In the genomic region with DNA sequence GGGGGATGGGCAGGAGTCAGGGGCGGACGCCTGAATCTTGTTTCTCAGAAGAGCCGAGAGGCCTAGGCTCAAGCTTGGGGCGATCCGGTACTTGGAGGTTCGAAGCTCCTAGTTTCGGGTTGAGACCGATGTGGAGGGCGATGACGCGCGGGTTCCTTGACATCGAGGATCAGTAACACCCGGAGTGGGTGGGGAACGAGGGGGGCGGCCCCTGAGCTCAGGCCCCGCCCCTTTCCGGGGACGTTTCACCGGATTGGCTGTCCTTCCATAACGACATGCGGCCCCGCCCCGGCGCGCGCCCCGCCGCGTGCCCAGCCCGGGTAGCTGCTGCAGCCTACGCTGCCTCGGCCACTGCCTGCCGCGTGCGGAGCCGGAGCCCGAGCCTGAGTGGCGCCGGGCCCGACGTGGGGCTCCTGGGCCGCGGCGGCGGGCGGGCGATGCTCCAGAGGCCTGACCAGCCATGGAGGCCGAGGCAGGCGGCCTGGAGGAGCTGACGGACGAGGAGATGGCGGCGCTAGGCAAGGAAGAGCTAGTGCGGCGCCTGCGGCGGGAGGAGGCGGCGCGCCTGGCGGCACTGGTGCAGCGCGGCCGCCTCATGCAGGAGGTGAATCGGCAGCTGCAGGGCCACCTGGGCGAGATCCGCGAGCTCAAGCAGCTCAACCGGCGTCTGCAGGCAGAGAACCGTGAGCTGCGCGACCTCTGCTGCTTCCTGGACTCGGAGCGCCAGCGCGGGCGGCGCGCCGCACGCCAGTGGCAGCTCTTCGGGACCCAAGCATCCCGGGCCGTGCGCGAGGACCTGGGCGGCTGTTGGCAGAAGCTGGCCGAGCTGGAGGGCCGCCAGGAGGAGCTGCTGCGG, we compare ENCODE assay signal across 8 cellular contexts. TPM values are rescaled to one million over a fixed set of nuclear protein-coding genes. Genes with fewer than 3 reads are reported as not detected.
A peak's percentile ranks its signal among the peaks of the same experiment; 100 is the strongest.
DNase-seq lines count a peak whose midpoint lies in the region; ATAC-seq and TF ChIP-seq lines count a peak whose summit lies in the region.

TSS of gene CCDC85B (plus strand) at position 350 of the 856 bp plus-strand sequence. CDS start at position 461, 111 bp downstream.

- TF ChIP-seq POLR2A in uterus (IDR thresholded peaks at IDR 0.05) = peak; percentile 97 to 99

- under 1% methylated on average over 92 of the region's 92 CpGs for WGBS in right cardiac atrium

- no peaks in the 10 kb centered on the region for H3K9me3 ChIP-seq in ascending aorta
- no peaks in the 10 kb centered on the region for H3K9me3 ChIP-seq in right cardiac atrium (ENCODE audit: control insufficient read depth, low read length)
- H3K9me3 ChIP-seq in uterus = no peaks in the 10 kb centered on the region

- peak in 1 of 3 experiments; percentile 29 for TF ChIP-seq CTCF in ascending aorta (IDR thresholded peaks at IDR 0.05)
- peak in 2 of 4 experiments; percentile 12 to 50 for TF ChIP-seq CTCF in uterus (IDR thresholded peaks at IDR 0.05)

- H3K4me1 ChIP-seq in ascending aorta = peaks cover 20 to 34% of the 10 kb centered on the region in 2 donors
- peaks cover 7% of the 10 kb centered on the region for H3K4me1 ChIP-seq in right cardiac atrium (ENCODE audit: control insufficient read depth, insufficient read depth, low read length)
- peaks cover 37% of the 10 kb centered on the region for H3K4me1 ChIP-seq in rectal smooth muscle tissue (ENCODE audit: control insufficient read depth, insufficient read depth, low read length)
- peaks cover 4 to 21% of the 10 kb centered on the region in 2 donors for H3K4me1 ChIP-seq in uterus

- H3K36me3 ChIP-seq in ascending aorta (peaks cover 0 to 15% of the 10 kb centered on the region in 2 donors), rectal smooth muscle tissue (ENCODE audit: control insufficient read depth, insufficient read depth, low read length) (peaks cover 5% of the 10 kb centered on the region), uterus (no peaks in the 10 kb centered on the region)

- intact Hi-C loops in ascending aorta (cut with DNase I) (loop anchor here (1.0 kb wide), 1 partner anchor 10 kb away; the partner anchor contains the start of gene FOSL1), right cardiac atrium (cut with DNase I) (no loop called here), uterus (cut with DNase I; ENCODE audit: low total_unique reads) (no loop called here)

- H3K27ac ChIP-seq in ascending aorta (peak within 1 kb of the TSS; percentile 98), right cardiac atrium (ENCODE audit: low read length) (peak within 1 kb of the TSS; percentile 98), rectal smooth muscle tissue (ENCODE audit: low read depth, low read length) (peak within 1 kb of the TSS; percentile 95), uterus (peak within 1 kb of the TSS; percentile 96 to 97)

- H3K9ac ChIP-seq in rectal smooth muscle tissue (ENCODE audit: low read length) = peak within 1 kb of the TSS; percentile 57

- ATAC-seq in GM18502 (IDR thresholded peaks at IDR 0.05; ENCODE audit: poor library complexity, unreplicated experiment) (peak; percentile 56), HG02970 (IDR thresholded peaks at IDR 0.05; ENCODE audit: low FRiP score, unreplicated experiment) (peak; percentile 50), right cardiac atrium (peak; percentile 80 to 83)

- DNase-seq in NCI-H2081 (lab: John Stamatoyannopoulos, UW) = peak; percentile 92 to 95
- peak; percentile 96 for DNase-seq in T-helper 22 cell (ENCODE audit: low read depth)
- DNase-seq in ascending aorta (ENCODE audit: low spot score in 2 of 2) = peak; percentile 98 to 100
- DNase-seq in right cardiac atrium = peak; percentile 99 to 100 (median 100)
- peak; percentile 99 for DNase-seq in uterus

- H3K27me3 ChIP-seq in ascending aorta = no peaks in the 10 kb centered on the region
- H3K27me3 ChIP-seq in right cardiac atrium (ENCODE audit: control insufficient read depth, insufficient read depth) = no peaks in the 10 kb centered on the region
- H3K27me3 ChIP-seq in rectal smooth muscle tissue (ENCODE audit: control insufficient read depth, insufficient read depth, low read length) = no peaks in the 10 kb centered on the region
- H3K27me3 ChIP-seq in uterus = no peaks in the 10 kb centered on the region

- H3K4me3 ChIP-seq in ascending aorta (peak within 1 kb of the TSS; percentile 82 to 85), right cardiac atrium (ENCODE audit: low read length) (peak within 1 kb of the TSS; percentile 61), rectal smooth muscle tissue (ENCODE audit: low read length) (peak within 1 kb of the TSS; percentile 81), uterus (peak within 1 kb of the TSS; percentile 80 to 81)

RNA-seq across cellular contexts. Expression of gene CCDC85B, which starts in this region (rescaled TPM):
- total RNA-seq in ascending aorta (184 TPM), right cardiac atrium (10 to 100 TPM; 50.8 to 61.3 (median 57.4) TPM), uterus (100 to 1,000 TPM in 1 of 4 donors, 10 to 100 TPM in 3; 22.3 to 141 (median 54.5) TPM)
- polyA plus RNA-seq in right cardiac atrium = 80.3 TPM

Comparison
In these comparisons a context has a peak if more than half of its experiments do, and no peak if none do; other contexts are left out.
1. Peak in every context shown above with its lines: DNase-seq, ATAC-seq, H3K4me3 ChIP-seq and H3K27ac ChIP-seq.